In the genomic region with DNA sequence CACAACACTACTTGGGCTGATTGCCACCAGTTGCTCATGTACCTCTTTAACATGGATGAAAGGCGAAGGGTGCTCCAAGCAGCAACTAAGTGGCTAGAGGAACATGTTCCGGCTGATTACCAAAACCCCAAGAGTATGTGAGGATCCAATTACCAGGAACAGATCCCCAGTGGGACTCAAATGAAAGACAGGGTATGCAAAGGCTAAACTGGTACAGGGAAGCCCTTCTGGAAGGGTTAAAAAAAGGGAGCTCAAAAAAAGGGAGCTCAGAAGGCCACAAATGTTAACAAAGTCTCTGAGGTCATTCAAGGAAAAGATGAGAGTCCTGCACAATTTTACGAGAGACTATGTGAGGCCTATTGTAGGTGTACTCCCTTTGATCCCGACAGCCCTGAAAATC, we compare ENCODE assay signal across 10 cellular contexts.
"Had no signal": no experiment of that assay in that cellular context is flagged by ENCODE, and none has a peak within 500 bp of the region (broad histone marks: within the 10 kb centered on the region; RNA-seq: fewer than 3 reads in every experiment).

No MANE protein-coding gene starts in this region.

- H3K27me3 Mint-ChIP-seq: IgD-negative memory B cell had no signal

- ATAC-seq: HCT116, HepG2 had no signal

- DNase-seq: GM23248, GOT3, H7, HFFc6, KG1 had no signal

- H3K4me1 ChIP-seq: HAP-1 had no signal

- H3K27ac Mint-ChIP-seq: HFFc6, IgD-negative memory B cell had no signal

- H3K27ac ChIP-seq: GM23248, HL-60 had no signal

- H3K4me1 Mint-ChIP-seq: IgD-negative memory B cell had no signal

- H3K9me3 ChIP-seq: HAP-1 had no signal

- H3K36me3 Mint-ChIP-seq: IgD-negative memory B cell had no signal

- H3K4me3 ChIP-seq: GM23248, HAP-1 had no signal

- H3K36me3 ChIP-seq: HAP-1 had no signal

- H3K4me3 Mint-ChIP-seq: HFFc6, IgD-negative memory B cell had no signal
